ENCODE assay signal across 7 cellular contexts in genomic region chr2:74483675-74484164, GRCh38. TPM values are rescaled to one million over a fixed set of nuclear protein-coding genes. Genes with fewer than 3 reads are reported as not detected.
DNase-seq lines count a peak whose midpoint lies in the region; ATAC-seq and TF ChIP-seq lines count a peak whose summit lies in the region.
"Not testable (repeated sequence)": the region's sequence is repeated elsewhere in the genome, so short reads cannot be mapped to it uniquely, and the experiment has no call there.
"Had no signal": no experiment of that assay in that cellular context is flagged by ENCODE, and none has a peak within 500 bp of the region (broad histone marks: within the 10 kb centered on the region; RNA-seq: fewer than 3 reads in every experiment).

No MANE protein-coding gene starts in this region.

- H3K9me3 ChIP-seq in HAP-1; WERI-Rb-1 (ENCODE audit: severe bottlenecking); iPS DF 6.9 (ENCODE audit: control insufficient read depth, insufficient read depth, low read length); neuron (ENCODE audit: low read length); upper lobe of left lung: not testable (repeated sequence)

- not testable (repeated sequence) for TF ChIP-seq CTCF in WERI-Rb-1 (IDR thresholded peaks at IDR 0.05; ENCODE audit: low read depth, low read length); cardiac fibroblast (IDR thresholded peaks at IDR 0.05; ENCODE audit: low read depth, low read length); upper lobe of left lung (IDR thresholded peaks at IDR 0.05)

- TF ChIP-seq POLR2A in upper lobe of left lung (IDR thresholded peaks at IDR 0.05) = not testable (repeated sequence)

- not testable (repeated sequence) for ATAC-seq in upper lobe of left lung (ENCODE audit: low FRiP score in 2 of 2)

- in situ Hi-C loops in HAP-1 (cut with MboI; ENCODE audit: low sequenced_read_pairs) = not testable (repeated sequence)

- H3K27ac ChIP-seq in WERI-Rb-1 (peak overlapping the region; percentile 97), upper lobe of left lung (peak overlapping the region in 2 of 4 donors; percentile 90 to 93)
- not testable (repeated sequence) for H3K27ac ChIP-seq in iPS DF 6.9 (ENCODE audit: low read length)

- not testable (repeated sequence) for TF ChIP-seq EP300 in upper lobe of left lung (IDR thresholded peaks at IDR 0.05)

- no CpG with 5 or more reads among the region's 19 CpGs for WGBS in iPS DF 6.9 (ENCODE audit: insufficient coverage, insufficient read length)
- WGBS in upper lobe of left lung, 2 donors = 85 to 89% methylated on average over 19 of the region's 19 CpGs

- H3K4me1 ChIP-seq in HAP-1; iPS DF 6.9 (ENCODE audit: control insufficient read depth, insufficient read depth, low read length): not testable (repeated sequence)
- peaks cover 16% of the 10 kb centered on the region for H3K4me1 ChIP-seq in neuron (ENCODE audit: insufficient read depth, low read length)
- peaks cover 22 to 34% (median 25%) of the 10 kb centered on the region in 4 donors for H3K4me1 ChIP-seq in upper lobe of left lung

- not testable (repeated sequence) for H3K27me3 ChIP-seq in HAP-1 (ENCODE audit: low read depth); WERI-Rb-1 (ENCODE audit: insufficient read depth, low read depth, severe bottlenecking); iPS DF 6.9 (ENCODE audit: control insufficient read depth, insufficient read depth, low read length); neuron (ENCODE audit: insufficient read depth, low read length); upper lobe of left lung

- DNase-seq in HAP-1 (ENCODE audit: low spot score in 2 of 2); WERI-Rb-1; cardiac fibroblast (ENCODE audit: low read depth in 2 of 2); iPS DF 6.9 (ENCODE audit: low read depth, low spot score); upper lobe of left lung: not testable (repeated sequence)

- H3K36me3 ChIP-seq in HAP-1 (replicated peaks) (peaks cover 23% of the 10 kb centered on the region), WERI-Rb-1 (peaks cover 42% of the 10 kb centered on the region), neuron (ENCODE audit: insufficient read depth, low read length) (peaks cover 21% of the 10 kb centered on the region), upper lobe of left lung (peaks cover 0 to 47% (median 20%) of the 10 kb centered on the region in 4 donors)
- not testable (repeated sequence) for H3K36me3 ChIP-seq in iPS DF 6.9 (ENCODE audit: control insufficient read depth, insufficient read depth, low read length)

- H2AFZ ChIP-seq in neuron (ENCODE audit: low read depth, low read length) = not testable (repeated sequence)

- H3K4me3 ChIP-seq in HAP-1 (peak overlapping the region; percentile 95), WERI-Rb-1 (ENCODE audit: low read depth, low read length) (peak overlapping the region; percentile 83), cardiac fibroblast (replicated peaks in 1 of 2; ENCODE audit: low read depth in 2 of 2, low read length in 2 of 2) (peak overlapping the region; percentile 65 to 91), iPS DF 6.9 (ENCODE audit: low read length) (peak overlapping the region; percentile 58; the same call in 1 of the 2 replicates), neuron (ENCODE audit: low read length) (peak overlapping the region; percentile 97), upper lobe of left lung (peak overlapping the region; percentile 50 to 84 (median 72))

RNA-seq across cellular contexts. Expression of gene TTC31, which starts 0.8 kb away (rescaled TPM):
- 100 to 1,000 TPM in 1 of 6 donors, 10 to 100 TPM in 5; 18.2 to 127 (median 27.3) TPM for total RNA-seq in upper lobe of left lung

RNA-seq across cellular contexts. Expression of gene CCDC142, which starts 0.9 kb away (rescaled TPM):
- total RNA-seq in upper lobe of left lung = 10 to 100 TPM; 14.8 to 67.1 (median 19.8) TPM

RNA-seq across cellular contexts. Expression of gene MRPL53, which starts 11.2 kb away (rescaled TPM):
- 10 to 100 TPM; 19.9 to 87.1 (median 30.1) TPM for total RNA-seq in upper lobe of left lung

RNA-seq across cellular contexts. Expression of gene LBX2, which starts 15.7 kb away (rescaled TPM):
- 1 to 10 TPM; 1.3 to 8.4 (median 2.4) TPM for total RNA-seq in upper lobe of left lung
- total RNA-seq: G401 had no signal

RNA-seq across cellular contexts. Expression of gene MOGS, which starts 18.5 kb away (rescaled TPM):
- total RNA-seq in upper lobe of left lung = 10 to 100 TPM; 57.8 to 80.8 (median 63.1) TPM
